16 cellular contexts compared by ENCODE assay signal in genomic region chr10:1395025-1395981, GRCh38.
A peak's percentile ranks its signal among the peaks of the same experiment; 100 is the strongest.
DNase-seq lines count a peak whose midpoint lies in the region; ATAC-seq and TF ChIP-seq lines count a peak whose summit lies in the region.
"Had no signal": no experiment of that assay in that cellular context is flagged by ENCODE, and none has a peak within 500 bp of the region (broad histone marks: within the 10 kb centered on the region; RNA-seq: fewer than 3 reads in every experiment).

No MANE protein-coding gene starts in this region.

- DNase-seq in stimulated activated naive CD8-positive, alpha-beta T cell treated with anti-CD3 and anti-CD28 coated beads, Interleukin-15, amount 100 ng/mL, for 72 hours, result no peak
- DNase-seq in stimulated activated naive CD8-positive, alpha-beta T cell treated with anti-CD3 and anti-CD28 coated beads, Interleukin-15, Interleukin-2, amounts not matched to agents 100 U/mL and 50 U/mL, for 24 hours, result no peak
- DNase-seq in esophagus muscularis mucosa (ENCODE audit: extremely low spot score), result peak; percentile 83
- DNase-seq in stimulated activated CD8-positive, alpha-beta memory T cell treated with anti-CD3 and anti-CD28 coated beads, Interleukin-4, amount 100 ng/mL, for 48 hours, result peak; percentile 15
- DNase-seq in PC-3, result no peak
- DNase-seq: CD4-positive, alpha-beta T cell; HFFc6; IMR-90; NCI-H1105 treated with DMSO at 0.1 percent for 48 hours; NCI-H1694 treated with DMSO at 0.1 percent for 48 hours; NCI-H2107; NCI-H2227 treated with DMSO at 0.1 percent for 48 hours; NCI-H524 treated with DMSO at 0.1 percent for 48 hours had no signal

- BruUV-seq in PC-3 (replicated peaks; lab: Mats Ljungman, UMichigan), result no TSS peak

- no peaks in the 10 kb centered on the region for H3K79me2 ChIP-seq in PC-3 (ENCODE audit: low read length)

- H3K27me3 ChIP-seq in esophagus muscularis mucosa (peaks cover 0 to 20% (median 0%) of the 10 kb centered on the region in 4 donors), PC-3 (ENCODE audit: low read length) (no peaks in the 10 kb centered on the region)

- TF ChIP-seq POLR2A in esophagus muscularis mucosa (IDR thresholded peaks at IDR 0.05; ENCODE audit: low read depth), result no peak

- H3K4me3 ChIP-seq in esophagus muscularis mucosa (no peak overlapping the region), PC-3 (ENCODE audit: low read length) (no peak overlapping the region)

- H3K9ac ChIP-seq in PC-3 (ENCODE audit: low read length), result no peak overlapping the region

- H3K36me3 ChIP-seq in esophagus muscularis mucosa (no peaks in the 10 kb centered on the region), PC-3 (ENCODE audit: low read depth, low read length) (no peaks in the 10 kb centered on the region)

- TF ChIP-seq EP300 in esophagus muscularis mucosa (IDR thresholded peaks at IDR 0.05), result no peak

- H3K9me2 ChIP-seq in PC-3 (replicated peaks; ENCODE audit: low read length), result no peaks in the 10 kb centered on the region

- no peaks in the 10 kb centered on the region for H3K4me1 Mint-ChIP-seq in stimulated activated naive CD8-positive, alpha-beta T cell treated with anti-CD3 and anti-CD28 coated beads, Interleukin-15, amount 100 ng/mL, for 72 hours
- H3K4me1 Mint-ChIP-seq: B cell had no signal

- no peak for TF ChIP-seq CTCF in esophagus muscularis mucosa (IDR thresholded peaks at IDR 0.05)
- no peak for TF ChIP-seq CTCF in PC-3 (conservative IDR thresholded peaks at IDR 0.05; ENCODE audit: low read depth, low read length)

- H3K4me3 Mint-ChIP-seq in stimulated activated naive CD8-positive, alpha-beta T cell treated with anti-CD3 and anti-CD28 coated beads, Interleukin-15, amount 100 ng/mL, for 72 hours, result no peak overlapping the region
- H3K4me3 Mint-ChIP-seq: B cell; CD4-positive, alpha-beta T cell; HFFc6 had no signal

- H3K27ac ChIP-seq in esophagus muscularis mucosa (replicated peaks in 1 of 4) (no peak overlapping the region), PC-3 (ENCODE audit: low read length) (no peak overlapping the region)

- ATAC-seq in stimulated activated naive CD8-positive, alpha-beta T cell treated with anti-CD3 and anti-CD28 coated beads, Interleukin-15, amount 100 ng/mL, for 72 hours, result peak; percentile 40
- ATAC-seq in stimulated activated naive CD8-positive, alpha-beta T cell treated with anti-CD3 and anti-CD28 coated beads, Interleukin-15, Interleukin-2, amounts not matched to agents 100 U/mL and 50 U/mL, for 24 hours, result no peak
- ATAC-seq in HG03108 (IDR thresholded peaks at IDR 0.05; ENCODE audit: unreplicated experiment) (no peak), PC-3 (no peak), HG03469 (IDR thresholded peaks at IDR 0.05; ENCODE audit: unreplicated experiment) (no peak)

- H3K4me2 ChIP-seq in PC-3 (ENCODE audit: low read length), result no peak overlapping the region

- WGBS in esophagus muscularis mucosa, result 91% methylated on average over 24 of the region's 34 CpGs

- H3K9me3 Mint-ChIP-seq in stimulated activated naive CD8-positive, alpha-beta T cell treated with anti-CD3 and anti-CD28 coated beads, Interleukin-15, amount 100 ng/mL, for 72 hours, result no peaks in the 10 kb centered on the region
- H3K9me3 Mint-ChIP-seq: CD4-positive, alpha-beta T cell had no signal

- H3K9me3 ChIP-seq in esophagus muscularis mucosa (no peaks in the 10 kb centered on the region), PC-3 (ENCODE audit: low read length) (no peaks in the 10 kb centered on the region)

- no peak overlapping the region for H3K27ac Mint-ChIP-seq in stimulated activated naive CD8-positive, alpha-beta T cell treated with anti-CD3 and anti-CD28 coated beads, Interleukin-15, amount 100 ng/mL, for 72 hours
- H3K27ac Mint-ChIP-seq: B cell; CD4-positive, alpha-beta T cell; HFFc6 had no signal

- CTCF ChIA-PET in PC-3 (lab: Charles Lee), result no interaction called here

- no peaks in the 10 kb centered on the region for H3F3A ChIP-seq in PC-3 (ENCODE audit: low read length, unreplicated experiment)

- intact Hi-C loops in esophagus muscularis mucosa (cut with DNase I) (no loop called here), PC-3 (cut with micrococcal nuclease) (no loop called here)

- peaks cover 8% of the 10 kb centered on the region for H3K27me3 Mint-ChIP-seq in stimulated activated naive CD8-positive, alpha-beta T cell treated with anti-CD3 and anti-CD28 coated beads, Interleukin-15, amount 100 ng/mL, for 72 hours

- H2AFZ ChIP-seq in PC-3 (ENCODE audit: low read length), result no peak overlapping the region

- H3K4me1 ChIP-seq in esophagus muscularis mucosa (no peaks in the 10 kb centered on the region), PC-3 (ENCODE audit: insufficient read depth, low read length) (no peaks in the 10 kb centered on the region)

- POLR2A ChIA-PET in PC-3 (lab: Charles Lee; ENCODE audit: unreplicated experiment), result no interaction called here

- no peaks in the 10 kb centered on the region for H4K20me1 ChIP-seq in PC-3 (ENCODE audit: low read length)

Comparison
In these comparisons a context has a peak if more than half of its experiments do, and no peak if none do; other contexts are left out.
1. DNase-seq: peak in esophagus muscularis mucosa (single experiment) and stimulated activated CD8-positive, alpha-beta memory T cell treated with anti-CD3 and anti-CD28 coated beads, Interleukin-4, amount 100 ng/mL, for 48 hours (single experiment); none in stimulated activated naive CD8-positive, alpha-beta T cell treated with anti-CD3 and anti-CD28 coated beads, Interleukin-15, amount 100 ng/mL, for 72 hours (0 of 2), stimulated activated naive CD8-positive, alpha-beta T cell treated with anti-CD3 and anti-CD28 coated beads, Interleukin-15, Interleukin-2, amounts not matched to agents 100 U/mL and 50 U/mL, for 24 hours (single experiment) and PC-3 (single experiment).